1 cellular context compared by ENCODE assay signal in the genomic region with DNA sequence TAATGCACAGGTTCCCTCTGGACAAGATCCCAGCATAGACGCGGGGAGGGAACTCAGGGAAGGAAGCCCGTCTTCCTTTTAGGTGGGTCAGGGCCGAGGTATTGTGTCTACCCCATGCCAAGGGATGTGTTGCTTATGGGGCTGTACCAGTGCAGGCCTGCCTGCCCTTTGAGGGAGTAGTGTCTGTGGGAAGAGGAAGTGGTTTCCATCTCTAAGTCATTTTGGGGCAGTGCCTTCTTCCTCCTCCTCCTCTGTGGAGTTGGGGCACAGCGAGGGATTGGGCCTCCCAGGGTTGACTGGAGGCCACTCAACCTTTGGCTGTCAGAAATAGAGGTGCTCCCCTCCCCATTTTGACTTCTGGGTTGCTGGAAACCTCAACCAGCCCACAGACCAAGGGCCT.
TF ChIP-seq lines count a peak whose summit lies in the region.

No MANE protein-coding gene starts in this region.

TF ChIP-seq in GM23338, 12 proteins besides CTCF, POLR2A, EP300 and RAD21 (continued from another document):
- TF ChIP-seq, protein P1, sequence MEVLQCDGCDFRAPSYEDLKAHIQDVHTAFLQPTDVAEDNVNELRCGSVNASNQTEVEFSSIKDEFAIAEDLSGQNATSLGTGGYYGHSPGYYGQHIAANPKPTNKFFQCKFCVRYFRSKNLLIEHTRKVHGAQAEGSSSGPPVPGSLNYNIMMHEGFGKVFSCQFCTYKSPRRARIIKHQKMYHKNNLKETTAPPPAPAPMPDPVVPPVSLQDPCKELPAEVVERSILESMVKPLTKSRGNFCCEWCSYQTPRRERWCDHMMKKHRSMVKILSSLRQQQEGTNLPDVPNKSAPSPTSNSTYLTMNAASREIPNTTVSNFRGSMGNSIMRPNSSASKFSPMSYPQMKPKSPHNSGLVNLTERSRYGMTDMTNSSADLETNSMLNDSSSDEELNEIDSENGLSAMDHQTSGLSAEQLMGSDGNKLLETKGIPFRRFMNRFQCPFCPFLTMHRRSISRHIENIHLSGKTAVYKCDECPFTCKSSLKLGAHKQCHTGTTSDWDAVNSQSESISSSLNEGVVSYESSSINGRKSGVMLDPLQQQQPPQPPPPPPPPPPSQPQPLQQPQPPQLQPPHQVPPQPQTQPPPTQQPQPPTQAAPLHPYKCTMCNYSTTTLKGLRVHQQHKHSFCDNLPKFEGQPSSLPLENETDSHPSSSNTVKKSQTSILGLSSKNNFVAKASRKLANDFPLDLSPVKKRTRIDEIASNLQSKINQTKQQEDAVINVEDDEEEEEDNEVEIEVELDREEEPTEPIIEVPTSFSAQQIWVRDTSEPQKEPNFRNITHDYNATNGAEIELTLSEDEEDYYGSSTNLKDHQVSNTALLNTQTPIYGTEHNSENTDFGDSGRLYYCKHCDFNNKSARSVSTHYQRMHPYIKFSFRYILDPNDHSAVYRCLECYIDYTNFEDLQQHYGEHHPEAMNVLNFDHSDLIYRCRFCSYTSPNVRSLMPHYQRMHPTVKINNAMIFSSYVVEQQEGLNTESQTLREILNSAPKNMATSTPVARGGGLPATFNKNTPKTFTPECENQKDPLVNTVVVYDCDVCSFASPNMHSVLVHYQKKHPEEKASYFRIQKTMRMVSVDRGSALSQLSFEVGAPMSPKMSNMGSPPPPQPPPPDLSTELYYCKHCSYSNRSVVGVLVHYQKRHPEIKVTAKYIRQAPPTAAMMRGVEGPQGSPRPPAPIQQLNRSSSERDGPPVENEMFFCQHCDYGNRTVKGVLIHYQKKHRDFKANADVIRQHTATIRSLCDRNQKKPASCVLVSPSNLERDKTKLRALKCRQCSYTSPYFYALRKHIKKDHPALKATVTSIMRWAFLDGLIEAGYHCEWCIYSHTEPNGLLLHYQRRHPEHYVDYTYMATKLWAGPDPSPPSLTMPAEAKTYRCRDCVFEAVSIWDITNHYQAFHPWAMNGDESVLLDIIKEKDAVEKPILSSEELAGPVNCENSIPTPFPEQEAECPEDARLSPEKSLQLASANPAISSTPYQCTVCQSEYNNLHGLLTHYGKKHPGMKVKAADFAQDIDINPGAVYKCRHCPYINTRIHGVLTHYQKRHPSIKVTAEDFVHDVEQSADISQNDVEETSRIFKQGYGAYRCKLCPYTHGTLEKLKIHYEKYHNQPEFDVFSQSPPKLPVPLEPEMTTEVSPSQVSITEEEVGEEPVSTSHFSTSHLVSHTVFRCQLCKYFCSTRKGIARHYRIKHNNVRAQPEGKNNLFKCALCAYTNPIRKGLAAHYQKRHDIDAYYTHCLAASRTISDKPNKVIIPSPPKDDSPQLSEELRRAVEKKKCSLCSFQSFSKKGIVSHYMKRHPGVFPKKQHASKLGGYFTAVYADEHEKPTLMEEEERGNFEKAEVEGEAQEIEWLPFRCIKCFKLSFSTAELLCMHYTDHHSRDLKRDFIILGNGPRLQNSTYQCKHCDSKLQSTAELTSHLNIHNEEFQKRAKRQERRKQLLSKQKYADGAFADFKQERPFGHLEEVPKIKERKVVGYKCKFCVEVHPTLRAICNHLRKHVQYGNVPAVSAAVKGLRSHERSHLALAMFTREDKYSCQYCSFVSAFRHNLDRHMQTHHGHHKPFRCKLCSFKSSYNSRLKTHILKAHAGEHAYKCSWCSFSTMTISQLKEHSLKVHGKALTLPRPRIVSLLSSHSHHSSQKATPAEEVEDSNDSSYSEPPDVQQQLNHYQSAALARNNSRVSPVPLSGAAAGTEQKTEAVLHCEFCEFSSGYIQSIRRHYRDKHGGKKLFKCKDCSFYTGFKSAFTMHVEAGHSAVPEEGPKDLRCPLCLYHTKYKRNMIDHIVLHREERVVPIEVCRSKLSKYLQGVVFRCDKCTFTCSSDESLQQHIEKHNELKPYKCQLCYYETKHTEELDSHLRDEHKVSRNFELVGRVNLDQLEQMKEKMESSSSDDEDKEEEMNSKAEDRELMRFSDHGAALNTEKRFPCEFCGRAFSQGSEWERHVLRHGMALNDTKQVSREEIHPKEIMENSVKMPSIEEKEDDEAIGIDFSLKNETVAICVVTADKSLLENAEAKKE (CRISPR knock-in tag; IDR thresholded peaks at IDR 0.05), result no peak
